In the genomic region with DNA sequence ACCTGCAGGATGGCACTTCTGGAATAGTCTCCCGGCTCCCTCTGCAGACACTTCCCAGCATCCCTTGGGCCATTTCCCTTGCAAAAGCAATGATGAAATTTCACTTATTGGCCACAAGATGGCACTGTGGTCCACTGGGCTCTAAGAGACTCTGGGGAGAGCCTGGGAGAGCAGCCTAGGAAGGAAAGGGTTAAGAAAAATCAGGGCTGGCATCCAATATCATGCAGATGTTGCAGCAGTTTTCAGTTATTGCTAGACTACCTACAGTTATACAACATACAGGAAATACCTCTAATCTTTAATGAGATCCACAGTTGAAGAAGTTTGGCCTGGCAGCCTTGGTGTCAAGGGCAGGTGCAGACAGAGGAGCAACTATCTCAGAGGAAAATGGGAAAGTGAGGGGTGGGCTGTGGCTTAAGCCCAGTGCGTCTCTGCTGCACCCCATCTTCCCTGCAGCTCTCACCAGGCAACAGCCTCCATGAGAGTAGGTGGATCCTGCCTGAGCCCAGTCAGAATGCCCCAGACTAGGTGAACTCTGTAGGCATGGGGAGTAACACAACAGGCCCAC, we compare ENCODE assay signal across 8 cellular contexts.
A peak's percentile ranks its signal among the peaks of the same experiment; 100 is the strongest.
DNase-seq lines count a peak whose midpoint lies in the region; ATAC-seq and TF ChIP-seq lines count a peak whose summit lies in the region.

No MANE protein-coding gene starts in this region.

- H3K9ac ChIP-seq in KMS-11 (no peak overlapping the region), endodermal cell (ENCODE audit: extremely low read depth, low read length, poor library complexity, severe bottlenecking) (no peak overlapping the region)

- DNase-seq in A172 (ENCODE audit: low spot score) (peak; percentile 64), G401 (ENCODE audit: low spot score) (peak; percentile 32), GM23338 (ENCODE audit: low spot score) (peak; percentile 80), SHP77 treated with DMSO at 0.1 percent for 48 hours (lab: John Stamatoyannopoulos, UW) (peak; percentile 15), endodermal cell (peak; percentile 80), mucosa of gallbladder (ENCODE audit: low spot score) (peak; percentile 34), 8988T (no peak)

- no peak overlapping the region for H3K4me3 Mint-ChIP-seq in GM23338
- H3K4me3 Mint-ChIP-seq in endodermal cell: no peak overlapping the region

- peak; percentile 88 for ATAC-seq in GM23338

- no peaks in the 10 kb centered on the region for H3K9me2 ChIP-seq in GM23338 (ENCODE audit: insufficient read depth)

- H3K4me3 ChIP-seq in GM23338 (no peak overlapping the region), KMS-11 (IDR thresholded peaks at IDR 0.05; ENCODE audit: insufficient read depth, low read depth, low read length) (no peak overlapping the region), endodermal cell (ENCODE audit: low read length) (no peak overlapping the region)

- H3K27ac ChIP-seq in GM23338 (ENCODE audit: low read depth) (no peak overlapping the region), KMS-11 (no peak overlapping the region), endodermal cell (ENCODE audit: low read depth, low read length) (no peak overlapping the region)

- no peaks in the 10 kb centered on the region for H4K20me1 ChIP-seq in GM23338 (replicated peaks; ENCODE audit: insufficient read depth)
- no peaks in the 10 kb centered on the region for H4K20me1 ChIP-seq in KMS-11 (ENCODE audit: insufficient read depth)

- H3K27me3 Mint-ChIP-seq in GM23338 (ENCODE audit: insufficient read depth, low read depth, poor library complexity) (peaks cover 4% of the 10 kb centered on the region), endodermal cell (ENCODE audit: insufficient read depth) (peaks cover 9% of the 10 kb centered on the region)

- H3K9me3 ChIP-seq in endodermal cell (ENCODE audit: control insufficient read depth, low read length): peaks cover 6% of the 10 kb centered on the region

- TF ChIP-seq CTCF in GM23338 (conservative IDR thresholded peaks at IDR 0.05; ENCODE audit: low read depth in 2 of 2) (peak; percentile 78 to 92), KMS-11 (conservative IDR thresholded peaks at IDR 0.05; ENCODE audit: low read depth, low read length) (peak; percentile 98), endodermal cell (conservative IDR thresholded peaks at IDR 0.05) (peak; percentile 86)

- H3K79me2 ChIP-seq in GM23338 (replicated peaks; ENCODE audit: insufficient read depth) (no peaks in the 10 kb centered on the region), KMS-11 (ENCODE audit: insufficient read depth, low read depth) (no peaks in the 10 kb centered on the region)

- H3K4me2 ChIP-seq in GM23338 (0 out of 2 replicates have a peak overlapping the region, but pooled peaks have one; percentile 46), KMS-11 (0 out of 2 replicates have a peak overlapping the region, but pooled peaks have one; percentile 2)

- H2AFZ ChIP-seq in GM23338 (peak overlapping the region; percentile 43; the same call in 1 of the 2 replicates), KMS-11 (ENCODE audit: low read depth) (peak overlapping the region; percentile 38)

- H3K27me3 ChIP-seq in GM23338 (ENCODE audit: insufficient read depth) (no peaks in the 10 kb centered on the region), KMS-11 (ENCODE audit: insufficient read depth, low read depth) (no peaks in the 10 kb centered on the region), endodermal cell (ENCODE audit: control insufficient read depth, insufficient read depth, low read length, poor library complexity, severe bottlenecking) (peaks cover 4% of the 10 kb centered on the region)

- no peaks in the 10 kb centered on the region for H3K36me3 ChIP-seq in GM23338 (ENCODE audit: insufficient read depth)
- no peaks in the 10 kb centered on the region for H3K36me3 ChIP-seq in KMS-11 (ENCODE audit: insufficient read depth)
- H3K36me3 ChIP-seq in endodermal cell (ENCODE audit: control insufficient read depth, insufficient read depth, low read length): no peaks in the 10 kb centered on the region

- peaks cover 16% of the 10 kb centered on the region for H3K36me3 Mint-ChIP-seq in GM23338 (ENCODE audit: low read depth)
- no peaks in the 10 kb centered on the region for H3K36me3 Mint-ChIP-seq in endodermal cell (ENCODE audit: low read depth)

- peaks cover 25% of the 10 kb centered on the region for H3K4me1 ChIP-seq in GM23338 (ENCODE audit: insufficient read depth)
- peaks cover 3% of the 10 kb centered on the region for H3K4me1 ChIP-seq in KMS-11 (ENCODE audit: low read depth, poor library complexity, severe bottlenecking)
- H3K4me1 ChIP-seq in endodermal cell (ENCODE audit: control insufficient read depth, insufficient read depth, low read length): no peaks in the 10 kb centered on the region

- no peaks in the 10 kb centered on the region for H3F3A ChIP-seq in GM23338 (replicated peaks; ENCODE audit: low read depth)

- WGBS in endodermal cell (ENCODE audit: insufficient coverage in 1 of 2, insufficient read length in 1 of 2), 2 experiments: 27 to 33% methylated on average over 1 to 2 of the region's 2 CpGs

- peaks cover 26% of the 10 kb centered on the region for H3K4me1 Mint-ChIP-seq in GM23338
- peaks cover 10% of the 10 kb centered on the region for H3K4me1 Mint-ChIP-seq in endodermal cell

- in situ Hi-C loops in G401 (cut with HindIII; ENCODE audit: low sequenced_read_pairs): no loop called here

- peak overlapping the region; percentile 64; the same call in 1 of the 2 replicates for H3K27ac Mint-ChIP-seq in GM23338
- H3K27ac Mint-ChIP-seq in endodermal cell: no peak overlapping the region

- H3K9me3 Mint-ChIP-seq in GM23338 (peaks cover 18% of the 10 kb centered on the region), endodermal cell (peaks cover 9% of the 10 kb centered on the region)

TF ChIP-seq in GM23338, 12 proteins besides CTCF, POLR2A, EP300 and RAD21 (continues in another document):
- TF ChIP-seq EZH2 (IDR thresholded peaks at IDR 0.05; ENCODE audit: low read depth, unreplicated experiment) (no peak), CREB1 (CRISPR knock-in tag; IDR thresholded peaks at IDR 0.05; ENCODE audit: low read depth) (no peak), POLR2AphosphoS5 (IDR thresholded peaks at IDR 0.05; ENCODE audit: low read depth) (no peak), ZNF114 (CRISPR knock-in tag; IDR thresholded peaks at IDR 0.05) (no peak), JUNB (IDR thresholded peaks at IDR 0.05; ENCODE audit: unreplicated experiment) (no peak), NANOG (IDR thresholded peaks at IDR 0.05; ENCODE audit: borderline replicate concordance) (no peak), STAT1 (IDR thresholded peaks at IDR 0.05; ENCODE audit: unreplicated experiment) (no peak)
- TF ChIP-seq, protein P1, sequence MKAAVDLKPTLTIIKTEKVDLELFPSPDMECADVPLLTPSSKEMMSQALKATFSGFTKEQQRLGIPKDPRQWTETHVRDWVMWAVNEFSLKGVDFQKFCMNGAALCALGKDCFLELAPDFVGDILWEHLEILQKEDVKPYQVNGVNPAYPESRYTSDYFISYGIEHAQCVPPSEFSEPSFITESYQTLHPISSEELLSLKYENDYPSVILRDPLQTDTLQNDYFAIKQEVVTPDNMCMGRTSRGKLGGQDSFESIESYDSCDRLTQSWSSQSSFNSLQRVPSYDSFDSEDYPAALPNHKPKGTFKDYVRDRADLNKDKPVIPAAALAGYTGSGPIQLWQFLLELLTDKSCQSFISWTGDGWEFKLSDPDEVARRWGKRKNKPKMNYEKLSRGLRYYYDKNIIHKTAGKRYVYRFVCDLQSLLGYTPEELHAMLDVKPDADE (IDR thresholded peaks at IDR 0.05): no peak
- TF ChIP-seq, protein P2, sequence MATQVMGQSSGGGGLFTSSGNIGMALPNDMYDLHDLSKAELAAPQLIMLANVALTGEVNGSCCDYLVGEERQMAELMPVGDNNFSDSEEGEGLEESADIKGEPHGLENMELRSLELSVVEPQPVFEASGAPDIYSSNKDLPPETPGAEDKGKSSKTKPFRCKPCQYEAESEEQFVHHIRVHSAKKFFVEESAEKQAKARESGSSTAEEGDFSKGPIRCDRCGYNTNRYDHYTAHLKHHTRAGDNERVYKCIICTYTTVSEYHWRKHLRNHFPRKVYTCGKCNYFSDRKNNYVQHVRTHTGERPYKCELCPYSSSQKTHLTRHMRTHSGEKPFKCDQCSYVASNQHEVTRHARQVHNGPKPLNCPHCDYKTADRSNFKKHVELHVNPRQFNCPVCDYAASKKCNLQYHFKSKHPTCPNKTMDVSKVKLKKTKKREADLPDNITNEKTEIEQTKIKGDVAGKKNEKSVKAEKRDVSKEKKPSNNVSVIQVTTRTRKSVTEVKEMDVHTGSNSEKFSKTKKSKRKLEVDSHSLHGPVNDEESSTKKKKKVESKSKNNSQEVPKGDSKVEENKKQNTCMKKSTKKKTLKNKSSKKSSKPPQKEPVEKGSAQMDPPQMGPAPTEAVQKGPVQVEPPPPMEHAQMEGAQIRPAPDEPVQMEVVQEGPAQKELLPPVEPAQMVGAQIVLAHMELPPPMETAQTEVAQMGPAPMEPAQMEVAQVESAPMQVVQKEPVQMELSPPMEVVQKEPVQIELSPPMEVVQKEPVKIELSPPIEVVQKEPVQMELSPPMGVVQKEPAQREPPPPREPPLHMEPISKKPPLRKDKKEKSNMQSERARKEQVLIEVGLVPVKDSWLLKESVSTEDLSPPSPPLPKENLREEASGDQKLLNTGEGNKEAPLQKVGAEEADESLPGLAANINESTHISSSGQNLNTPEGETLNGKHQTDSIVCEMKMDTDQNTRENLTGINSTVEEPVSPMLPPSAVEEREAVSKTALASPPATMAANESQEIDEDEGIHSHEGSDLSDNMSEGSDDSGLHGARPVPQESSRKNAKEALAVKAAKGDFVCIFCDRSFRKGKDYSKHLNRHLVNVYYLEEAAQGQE (IDR thresholded peaks at IDR 0.05; ENCODE audit: unreplicated experiment): no peak
